In genomic region chr7:122133477-122133876, GRCh38 we compare ENCODE assay signal across 20 cellular contexts. TPM values are rescaled to one million over a fixed set of nuclear protein-coding genes. Genes with fewer than 3 reads are reported as not detected.
DNase-seq lines count a peak whose midpoint lies in the region; ATAC-seq lines count a peak whose summit lies in the region.
"Had no signal": no experiment of that assay in that cellular context is flagged by ENCODE, and none has a peak within 500 bp of the region (broad histone marks: within the 10 kb centered on the region; RNA-seq: fewer than 3 reads in every experiment).

No MANE protein-coding gene starts in this region.

- no peak overlapping the region for H3K14ac ChIP-seq in mesenchymal stem cell (ENCODE audit: low read length in 2 of 2)
- no peak overlapping the region for H3K14ac ChIP-seq in trophoblast cell (ENCODE audit: low read length)

- H2BK120ac ChIP-seq in mesenchymal stem cell (ENCODE audit: low read depth, low read length) (no peak overlapping the region), trophoblast cell (ENCODE audit: insufficient read depth, low read length, poor library complexity) (no peak overlapping the region)

- H2AK5ac ChIP-seq in mesenchymal stem cell (ENCODE audit: low read length, severe bottlenecking) (no peak overlapping the region), trophoblast cell (ENCODE audit: low read length) (no peak overlapping the region)

- no peak overlapping the region for H3K4me2 ChIP-seq in mesenchymal stem cell (ENCODE audit: low read length, poor library complexity, severe bottlenecking)
- no peak overlapping the region for H3K4me2 ChIP-seq in trophoblast cell (ENCODE audit: low read length)
- H3K4me2 ChIP-seq: BLaER1 had no signal

- H3K79me2 ChIP-seq in trophoblast cell (ENCODE audit: control insufficient read depth, insufficient read depth, low read length, poor library complexity), result no peaks in the 10 kb centered on the region

- intact Hi-C loops in Right ventricle myocardium inferior (cut with DNase I) (no loop called here), left cardiac atrium (cut with DNase I) (no loop called here)

- H2BK5ac ChIP-seq in mesenchymal stem cell (ENCODE audit: low read depth, low read length, poor library complexity, severe bottlenecking), result no peak overlapping the region
- H2BK5ac ChIP-seq in trophoblast cell (ENCODE audit: low read depth, low read length, poor library complexity), result no peak overlapping the region

- H3K4ac ChIP-seq in mesenchymal stem cell (ENCODE audit: low read depth in 1 of 2, low read length in 2 of 2) (no peak overlapping the region), trophoblast cell (ENCODE audit: low read depth, low read length) (peak overlapping the region; percentile 14)

- H2AFZ ChIP-seq in mesenchymal stem cell (ENCODE audit: low read depth, low read length), result no peak overlapping the region
- H2AFZ ChIP-seq in trophoblast cell (ENCODE audit: insufficient read depth, low read length, poor library complexity), result peak overlapping the region; percentile 71

- H2BK12ac ChIP-seq in mesenchymal stem cell (ENCODE audit: low read length in 2 of 2) (peak overlapping the region in 1 of 2 experiments; percentile 42), trophoblast cell (ENCODE audit: low read length) (no peak overlapping the region)

- H3K9me3 ChIP-seq in mesenchymal stem cell (ENCODE audit: control insufficient read depth, low read length), result no peaks in the 10 kb centered on the region
- no peaks in the 10 kb centered on the region for H3K9me3 ChIP-seq in trophoblast cell (ENCODE audit: insufficient read depth, low read depth, low read length)
- H3K9me3 ChIP-seq: BLaER1, Caco-2 had no signal

- H3K4me1 ChIP-seq in mesenchymal stem cell (ENCODE audit: control insufficient read depth, insufficient read depth, low read depth, low read length) (no peaks in the 10 kb centered on the region), trophoblast cell (ENCODE audit: control insufficient read depth in 1 of 2, insufficient read depth in 2 of 2, low read length in 2 of 2) (peaks cover 0 to 3% of the 10 kb centered on the region in 2 experiments)

- H2BK15ac ChIP-seq in mesenchymal stem cell (ENCODE audit: low read depth, poor library complexity, severe bottlenecking), result no peak overlapping the region

- H3K4me3 ChIP-seq in mesenchymal stem cell (ENCODE audit: insufficient read depth in 1 of 2, low read depth in 1 of 2, low read length in 2 of 2), result no peak overlapping the region
- H3K4me3 ChIP-seq in trophoblast cell (ENCODE audit: low read depth, low read length), result no peak overlapping the region
- H3K4me3 ChIP-seq: BLaER1, GM12878 had no signal

- H3K27me3 ChIP-seq in mesenchymal stem cell (ENCODE audit: control insufficient read depth in 1 of 2, insufficient read depth in 1 of 2, low read length in 2 of 2) (no peaks in the 10 kb centered on the region), trophoblast cell (ENCODE audit: insufficient read depth, low read length) (no peaks in the 10 kb centered on the region)
- H3K27me3 ChIP-seq: BLaER1 had no signal

- H4K12ac ChIP-seq in trophoblast cell (ENCODE audit: low read depth, low read length), result no peak overlapping the region

- peak; percentile 16 for DNase-seq in Right ventricle myocardium inferior (ENCODE audit: missing footprints)
- no peak for DNase-seq in left cardiac atrium
- DNase-seq in mesenchymal stem cell, result no peak
- DNase-seq in trophoblast cell, result no peak
- DNase-seq in D341Med (ENCODE audit: low spot score), result no peak
- no peak for DNase-seq in NCI-H1436 treated with DMSO at 0.1 percent for 48 hours (lab: John Stamatoyannopoulos, UW)
- DNase-seq: Caco-2; CD4-positive, CD25-positive, alpha-beta regulatory T cell; CD8-positive, alpha-beta T cell; DMS 273 treated with DMSO at 0.1 percent for 48 hours; DMS79; EL; GDM1; GOT3; H7; HCEC 1CT had no signal

- H3K18ac ChIP-seq in mesenchymal stem cell (ENCODE audit: low read depth in 1 of 2, low read length in 2 of 2), result no peak overlapping the region
- peak overlapping the region; percentile 88 for H3K18ac ChIP-seq in trophoblast cell (ENCODE audit: low read length)

- peaks cover 9% of the 10 kb centered on the region for H3K79me1 ChIP-seq in mesenchymal stem cell (replicated peaks; ENCODE audit: low read length, poor library complexity, severe bottlenecking)
- H3K79me1 ChIP-seq in trophoblast cell (ENCODE audit: low read length), result no peaks in the 10 kb centered on the region

- 97% methylated on average over 8 of the region's 8 CpGs for WGBS in mesenchymal stem cell
- no CpG with 5 or more reads among the region's 8 CpGs for WGBS in trophoblast cell (ENCODE audit: extremely low coverage, insufficient coverage, insufficient read length)

- H3K9ac ChIP-seq in mesenchymal stem cell (ENCODE audit: low read length), result no peak overlapping the region
- no peak overlapping the region for H3K9ac ChIP-seq in trophoblast cell (ENCODE audit: low read length)
- H3K9ac ChIP-seq: BLaER1 had no signal

- H3K36me3 ChIP-seq in mesenchymal stem cell (ENCODE audit: control insufficient read depth in 1 of 2, insufficient read depth in 2 of 2, low read depth in 1 of 2, low read length in 2 of 2) (no peaks in the 10 kb centered on the region), trophoblast cell (ENCODE audit: control insufficient read depth in 1 of 2, insufficient read depth in 2 of 2, low read length in 2 of 2) (peaks cover 0 to 3% of the 10 kb centered on the region in 2 experiments)

- no peak overlapping the region for H3K23ac ChIP-seq in mesenchymal stem cell (ENCODE audit: low read length in 2 of 2)
- H3K23ac ChIP-seq in trophoblast cell (ENCODE audit: low read length), result no peak overlapping the region

- H4K91ac ChIP-seq in mesenchymal stem cell (ENCODE audit: low read length), result no peak overlapping the region
- H4K91ac ChIP-seq in trophoblast cell (ENCODE audit: low read depth, low read length), result no peak overlapping the region

- no peak overlapping the region for H3K27ac ChIP-seq in mesenchymal stem cell (ENCODE audit: low read length, poor library complexity, severe bottlenecking)
- H3K27ac ChIP-seq in trophoblast cell (ENCODE audit: low read depth, low read length), result no peak overlapping the region
- H3K27ac ChIP-seq: 22Rv1, BLaER1, C4-2B had no signal

- peak overlapping the region; percentile 60 for H4K8ac ChIP-seq in mesenchymal stem cell (ENCODE audit: low read length)
- no peak overlapping the region for H4K8ac ChIP-seq in trophoblast cell (ENCODE audit: low read depth, low read length)

- ATAC-seq in Right ventricle myocardium inferior, result no peak
- no peak for ATAC-seq in left cardiac atrium
- ATAC-seq: CD8-positive, alpha-beta T cell; GM12878 had no signal

RNA-seq across cellular contexts. Expression of gene AASS, which starts 10.6 kb away (rescaled TPM):
- total RNA-seq in Right ventricle myocardium inferior (19.2 TPM), left cardiac atrium (10 to 100 TPM; 12.3 to 15.0 TPM)
- polyA plus RNA-seq in mesenchymal stem cell (2013, experiment 1 of 2), result 14.3 TPM
- 14.1 TPM for polyA plus RNA-seq in mesenchymal stem cell (2013, experiment 2 of 2)
- polyA plus RNA-seq in trophoblast cell (2013), result 16.1 and 16.4 TPM in 2 replicates
